ENCODE assay signal across 8 cellular contexts in genomic region chr7:97871659-97872024, GRCh38. TPM values are rescaled to one million over a fixed set of nuclear protein-coding genes. Genes with fewer than 3 reads are reported as not detected.
DNase-seq lines count a peak whose midpoint lies in the region; ATAC-seq and TF ChIP-seq lines count a peak whose summit lies in the region.

No MANE protein-coding gene starts in this region.

- peak overlapping the region; percentile 88 to 99 (median 97) for H3K4me3 Mint-ChIP-seq in IgD-negative memory B cell

- H3K27ac ChIP-seq in ACC112 (ENCODE audit: low read depth, low read length) (no peak overlapping the region), cardiac muscle cell (no peak overlapping the region), rectal smooth muscle tissue (ENCODE audit: low read depth, low read length) (peak overlapping the region; percentile 68)

- peak overlapping the region; percentile 39 for H2AFZ ChIP-seq in ACC112 (ENCODE audit: low read length, unreplicated experiment)

- no peaks in the 10 kb centered on the region for H3K27me3 Mint-ChIP-seq in IgD-negative memory B cell

- ATAC-seq in GM18870 (IDR thresholded peaks at IDR 0.05; ENCODE audit: unreplicated experiment) = peak; percentile 11

- no peak for TF ChIP-seq CTCF in cardiac muscle cell (IDR thresholded peaks at IDR 0.05; ENCODE audit: low read depth, low read length)

- H3K36me3 ChIP-seq in ACC112 (ENCODE audit: insufficient read depth, low read length) (no peaks in the 10 kb centered on the region), cardiac muscle cell (peaks cover 6% of the 10 kb centered on the region), rectal smooth muscle tissue (ENCODE audit: control insufficient read depth, insufficient read depth, low read length) (no peaks in the 10 kb centered on the region)

- no peaks in the 10 kb centered on the region for H3K79me2 ChIP-seq in ACC112 (ENCODE audit: control insufficient read depth, insufficient read depth, low read length, unreplicated experiment)

- peak overlapping the region; percentile 87 for H3K4me3 ChIP-seq in ACC112 (ENCODE audit: low read depth, low read length)
- peak overlapping the region; percentile 85 for H3K4me3 ChIP-seq in cardiac muscle cell
- H3K4me3 ChIP-seq in rectal smooth muscle tissue (ENCODE audit: low read length) = peak overlapping the region; percentile 83

- H3K27me3 ChIP-seq in ACC112 (ENCODE audit: insufficient read depth, low read length) (no peaks in the 10 kb centered on the region), cardiac muscle cell (peaks cover 10% of the 10 kb centered on the region), rectal smooth muscle tissue (ENCODE audit: control insufficient read depth, insufficient read depth, low read length) (no peaks in the 10 kb centered on the region)

- H3K36me3 Mint-ChIP-seq in IgD-negative memory B cell = peaks cover under 1% of the 10 kb centered on the region

- H3K4me1 ChIP-seq in ACC112 (ENCODE audit: control insufficient read depth, insufficient read depth, low read length, unreplicated experiment) = no peaks in the 10 kb centered on the region
- H3K4me1 ChIP-seq in cardiac muscle cell (ENCODE audit: low read depth) = no peaks in the 10 kb centered on the region
- no peaks in the 10 kb centered on the region for H3K4me1 ChIP-seq in rectal smooth muscle tissue (ENCODE audit: control insufficient read depth, insufficient read depth, low read length)

- H3K27ac Mint-ChIP-seq in IgD-negative memory B cell = peak overlapping the region; percentile 91 to 96 (median 95)

- peak; percentile 21 for DNase-seq in activated T-cell treated with anti-CD3 and anti-CD28 coated beads for 48 hours (ENCODE audit: low read depth)
- DNase-seq in cardiac muscle cell (ENCODE audit: low read depth in 1 of 2, low spot score in 1 of 2) = peak in 1 of 2 donors; percentile 7
- no peak for DNase-seq in GM03348 (ENCODE audit: low spot score)
- no peak for DNase-seq in NCI-H446 (lab: John Stamatoyannopoulos, UW)

- H3K9me3 Mint-ChIP-seq in IgD-negative memory B cell = no peaks in the 10 kb centered on the region

- H3K9ac ChIP-seq in rectal smooth muscle tissue (ENCODE audit: low read length) = peak overlapping the region; percentile 69

- no peaks in the 10 kb centered on the region for H3K9me3 ChIP-seq in cardiac muscle cell (ENCODE audit: low read depth)

- peaks cover 6 to 8% (median 7%) of the 10 kb centered on the region in 3 donors for H3K4me1 Mint-ChIP-seq in IgD-negative memory B cell

RNA-seq across cellular contexts. Expression of gene ASNS, which starts 0.6 kb away (rescaled TPM):
- polyA plus RNA-seq in IgD-negative memory B cell = 18.1 TPM
- total RNA-seq in cardiac muscle cell = 17.4 and 25.1 TPM in 2 replicates
- polyA plus RNA-seq in cardiac muscle cell = 21.3 and 24.5 TPM in 2 replicates
